ENCODE assay signal across 31 cellular contexts in the genomic region with DNA sequence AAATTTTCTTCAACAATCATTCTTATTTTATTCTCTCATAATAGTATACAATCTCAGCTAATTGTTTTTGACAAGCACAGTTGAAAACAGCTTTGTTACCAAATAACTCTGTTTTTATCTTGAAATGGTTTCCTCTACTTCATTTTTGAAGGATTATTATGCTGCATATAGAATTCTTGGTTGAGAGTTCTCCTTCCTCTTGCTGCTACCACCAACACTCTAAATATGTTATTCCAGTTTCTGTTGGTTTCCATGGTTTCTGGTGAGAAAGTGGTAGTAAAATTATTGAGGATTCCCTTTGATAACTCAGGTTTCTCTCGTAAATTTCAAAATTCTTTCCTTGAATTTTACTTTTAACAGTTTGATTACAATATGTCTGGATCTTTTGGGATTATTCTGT.
DNase-seq lines count a peak whose midpoint lies in the region; ATAC-seq and TF ChIP-seq lines count a peak whose summit lies in the region.
"Had no signal": no experiment of that assay in that cellular context is flagged by ENCODE, and none has a peak within 500 bp of the region (broad histone marks: within the 10 kb centered on the region; RNA-seq: fewer than 3 reads in every experiment).

No MANE protein-coding gene starts in this region.

- no peak overlapping the region for H3K9ac ChIP-seq in SU-DHL-6 (ENCODE audit: low read length)
- H3K9ac ChIP-seq in colonic mucosa (ENCODE audit: low read depth in 2 of 2, low read length in 2 of 2), result no peak overlapping the region
- H3K9ac ChIP-seq: BLaER1; BLaER1 treated with 17β-estradiol and CSF1 and Interleukin-3, amounts not matched to agents 10 nM and 100 nM had no signal

- H2AFZ ChIP-seq in SU-DHL-6 (ENCODE audit: low read depth, low read length, severe bottlenecking), result peak overlapping the region; percentile 43

- no peaks in the 10 kb centered on the region for H3K9me3 ChIP-seq in HEK293 (ENCODE audit: control insufficient read depth, insufficient read depth, low read depth, low read length)
- H3K9me3 ChIP-seq in SU-DHL-6 (ENCODE audit: insufficient read depth, low read length), result peaks cover 8% of the 10 kb centered on the region; the same call in 1 of the 2 replicates
- H3K9me3 ChIP-seq in colonic mucosa, result no peaks in the 10 kb centered on the region
- H3K9me3 ChIP-seq: A549, BE2C, BLaER1, Caco-2 had no signal

- H3K4me3 ChIP-seq in HEK293 (ENCODE audit: low read depth, low read length) (no peak overlapping the region), SU-DHL-6 (ENCODE audit: insufficient read depth, low read length, poor library complexity, severe bottlenecking) (peak overlapping the region; percentile 13), colonic mucosa (no peak overlapping the region)
- H3K4me3 ChIP-seq: A549; BLaER1; BLaER1 treated with 17β-estradiol and CSF1 and Interleukin-3, amounts not matched to agents 10 nM and 100 nM had no signal

- intact Hi-C loops in colonic mucosa (cut with DNase I), result no loop called here

- TF ChIP-seq CTCF in HEK293 (tag by site-specific recombination; IDR thresholded peaks at IDR 0.05), result no peak
- TF ChIP-seq CTCF in SU-DHL-6 (IDR thresholded peaks at IDR 0.05; ENCODE audit: insufficient read depth, low read length, poor library complexity, severe bottlenecking), result no peak
- no peak for TF ChIP-seq CTCF in colonic mucosa (IDR thresholded peaks at IDR 0.05)

- ATAC-seq in GM21526 (IDR thresholded peaks at IDR 0.05; ENCODE audit: low FRiP score, unreplicated experiment), result no peak
- ATAC-seq: A549; CD8-positive, alpha-beta T cell had no signal

- POLR2A ChIA-PET in HEK293 (lab: Yijun Ruan, JAX), result no interaction called here

- H3K79me2 ChIP-seq in SU-DHL-6 (ENCODE audit: insufficient read depth, low read length), result no peaks in the 10 kb centered on the region

- H3K9me2 ChIP-seq in SU-DHL-6 (replicated peaks; ENCODE audit: insufficient read depth, low read length), result no peaks in the 10 kb centered on the region

- no peaks in the 10 kb centered on the region for H3K4me1 ChIP-seq in HEK293 (ENCODE audit: control insufficient read depth, insufficient read depth, low read length)
- no peaks in the 10 kb centered on the region for H3K4me1 ChIP-seq in colonic mucosa
- H3K4me1 ChIP-seq: A549, BE2C, BLaER1, Caco-2 had no signal

- CTCF ChIA-PET in HEK293 (lab: Yijun Ruan, JAX), result no interaction called here

- H3K27me3 ChIP-seq in SU-DHL-6 (ENCODE audit: low read length), result no peaks in the 10 kb centered on the region
- no peaks in the 10 kb centered on the region for H3K27me3 ChIP-seq in colonic mucosa
- H3K27me3 ChIP-seq: BE2C; BLaER1; BLaER1 treated with 17β-estradiol and CSF1 and Interleukin-3, amounts not matched to agents 10 nM and 100 nM had no signal

- DNase-seq in OCI-M1 (lab: John Stamatoyannopoulos, UW) (peak; percentile 9), colonic mucosa (no peak), NCI-H1694 (lab: John Stamatoyannopoulos, UW) (no peak)
- DNase-seq: 8988T; ACHN; AML-193; BE2C; C1 segment of cervical spinal cord; Caco-2; Calu3; CD4-positive, alpha-beta memory T cell; CD4-positive, alpha-beta T cell; CD4-positive, CD25-positive, alpha-beta regulatory T cell; CD8-positive, alpha-beta memory T cell; CD8-positive, alpha-beta T cell; COR-L47; DMS 273 treated with DMSO at 0.1 percent for 48 hours; DMS153; DMS53; DMS79; DMS79 treated with DMSO at 0.1 percent for 48 hours; DND-41; EL had no signal

- no peaks in the 10 kb centered on the region for H4K20me1 ChIP-seq in SU-DHL-6 (ENCODE audit: low read depth, low read length)
- H4K20me1 ChIP-seq: BLaER1; BLaER1 treated with 17β-estradiol and CSF1 and Interleukin-3, amounts not matched to agents 10 nM and 100 nM had no signal

- H3K27ac ChIP-seq in HEK293 (ENCODE audit: extremely low read depth, low read depth, low read length) (no peak overlapping the region), SU-DHL-6 (ENCODE audit: low read depth, low read length) (no peak overlapping the region), colonic mucosa (no peak overlapping the region)
- H3K27ac ChIP-seq: 22Rv1; A549; BLaER1; BLaER1 treated with 17β-estradiol and CSF1 and Interleukin-3, amounts not matched to agents 10 nM and 100 nM; C4-2B had no signal

- H3K36me3 ChIP-seq in HEK293 (ENCODE audit: control insufficient read depth in 2 of 2, insufficient read depth in 1 of 2, low read length in 2 of 2) (no peaks in the 10 kb centered on the region), SU-DHL-6 (ENCODE audit: low read length) (no peaks in the 10 kb centered on the region), colonic mucosa (no peaks in the 10 kb centered on the region)
- H3K36me3 ChIP-seq: BE2C; BLaER1; BLaER1 treated with 17β-estradiol and CSF1 and Interleukin-3, amounts not matched to agents 10 nM and 100 nM had no signal

- no peak overlapping the region for H3K4me2 ChIP-seq in SU-DHL-6 (ENCODE audit: low read depth, low read length, poor library complexity, severe bottlenecking)
- H3K4me2 ChIP-seq: A549; BLaER1; BLaER1 treated with 17β-estradiol and CSF1 and Interleukin-3, amounts not matched to agents 10 nM and 100 nM had no signal

- no peaks in the 10 kb centered on the region for H3F3A ChIP-seq in SU-DHL-6 (ENCODE audit: insufficient read depth)

TF ChIP-seq in HEK293, 187 proteins besides CTCF, POLR2A, EP300 and RAD21:
- TF ChIP-seq SETDB1 (IDR thresholded peaks at IDR 0.05; ENCODE audit: insufficient read length, low read length), result peak; percentile 95
- peak; percentile 78 for TF ChIP-seq TRIM28 (IDR thresholded peaks at IDR 0.05; ENCODE audit: borderline replicate concordance, low read length)
- TF ChIP-seq ZBTB11 (tag by site-specific recombination; conservative IDR thresholded peaks at IDR 0.05; ENCODE audit: low read depth), result no peak
